18 cellular contexts compared by ENCODE assay signal in genomic region chr17:5809056-5809455, GRCh38.
DNase-seq lines count a peak whose midpoint lies in the region; ATAC-seq and TF ChIP-seq lines count a peak whose summit lies in the region.
"Had no signal": no experiment of that assay in that cellular context is flagged by ENCODE, and none has a peak within 500 bp of the region (broad histone marks: within the 10 kb centered on the region; RNA-seq: fewer than 3 reads in every experiment).

No MANE protein-coding gene starts in this region.

- CTCF ChIA-PET in activated CD8-positive, alpha-beta memory T cell treated with anti-CD3 and anti-CD28 coated beads, Interleukin-2, amount 10 ng/mL, durations not matched to agents 7 days and 5 days (lab: Charles Lee): no interaction called here

- H3K4me1 Mint-ChIP-seq in activated CD8-positive, alpha-beta memory T cell treated with anti-CD3 and anti-CD28 coated beads, Interleukin-2, amount 10 ng/mL, durations not matched to agents 7 days and 5 days: no peaks in the 10 kb centered on the region
- no peaks in the 10 kb centered on the region for H3K4me1 Mint-ChIP-seq in type B pancreatic cell (ENCODE audit: unreplicated experiment)
- H3K4me1 Mint-ChIP-seq in activated T-cell treated with anti-CD3 and anti-CD28 coated beads, Interleukin-2, amount 50 U/mL, for 72 hours (ENCODE audit: low read depth): no peaks in the 10 kb centered on the region
- H3K4me1 Mint-ChIP-seq: B cell; CD4-positive, CD25-positive, alpha-beta regulatory T cell had no signal

- peaks cover 9% of the 10 kb centered on the region for H3K27me3 Mint-ChIP-seq in activated CD8-positive, alpha-beta memory T cell treated with anti-CD3 and anti-CD28 coated beads, Interleukin-2, amount 10 ng/mL, durations not matched to agents 7 days and 5 days
- peaks cover 19% of the 10 kb centered on the region for H3K27me3 Mint-ChIP-seq in type B pancreatic cell
- H3K27me3 Mint-ChIP-seq in activated T-cell treated with anti-CD3 and anti-CD28 coated beads, Interleukin-2, amount 50 U/mL, for 72 hours (ENCODE audit: low read depth): peaks cover 23% of the 10 kb centered on the region

- no peak overlapping the region for H3K27ac Mint-ChIP-seq in activated CD8-positive, alpha-beta memory T cell treated with anti-CD3 and anti-CD28 coated beads, Interleukin-2, amount 10 ng/mL, durations not matched to agents 7 days and 5 days
- H3K27ac Mint-ChIP-seq in type B pancreatic cell: no peak overlapping the region
- no peak overlapping the region for H3K27ac Mint-ChIP-seq in activated T-cell treated with anti-CD3 and anti-CD28 coated beads, Interleukin-2, amount 50 U/mL, for 72 hours
- H3K27ac Mint-ChIP-seq: B cell; CD4-positive, CD25-positive, alpha-beta regulatory T cell; CD8-positive, alpha-beta T cell had no signal

- peaks cover 5% of the 10 kb centered on the region for H3K9me3 Mint-ChIP-seq in activated CD8-positive, alpha-beta memory T cell treated with anti-CD3 and anti-CD28 coated beads, Interleukin-2, amount 10 ng/mL, durations not matched to agents 7 days and 5 days (ENCODE audit: low read depth)
- H3K9me3 Mint-ChIP-seq in type B pancreatic cell: peaks cover 6% of the 10 kb centered on the region
- H3K9me3 Mint-ChIP-seq in activated T-cell treated with anti-CD3 and anti-CD28 coated beads, Interleukin-2, amount 50 U/mL, for 72 hours: peaks cover 8 to 13% of the 10 kb centered on the region in 2 donors

- no peak for TF ChIP-seq CTCF in type B pancreatic cell (conservative IDR thresholded peaks at IDR 0.05)

- peaks cover 2% of the 10 kb centered on the region for H3K36me3 Mint-ChIP-seq in activated CD8-positive, alpha-beta memory T cell treated with anti-CD3 and anti-CD28 coated beads, Interleukin-2, amount 10 ng/mL, durations not matched to agents 7 days and 5 days
- H3K36me3 Mint-ChIP-seq in type B pancreatic cell: peaks cover 5% of the 10 kb centered on the region
- H3K36me3 Mint-ChIP-seq in activated T-cell treated with anti-CD3 and anti-CD28 coated beads, Interleukin-2, amount 50 U/mL, for 72 hours (ENCODE audit: insufficient read depth in 2 of 2): peaks cover 15 to 20% of the 10 kb centered on the region in 2 donors
- H3K36me3 Mint-ChIP-seq: CD4-positive, CD25-positive, alpha-beta regulatory T cell; CD8-positive, alpha-beta T cell had no signal

- DNase-seq in activated CD8-positive, alpha-beta memory T cell treated with anti-CD3 and anti-CD28 coated beads, Interleukin-2, amount 10 ng/mL, durations not matched to agents 7 days and 5 days: peak; percentile 19
- DNase-seq in activated CD8-positive, alpha-beta memory T cell treated with anti-CD3 and anti-CD28 coated beads for 24 hours: no peak
- DNase-seq in erythroblast (lab: John Stamatoyannopoulos, UW): peak; percentile 13 to 44
- peak; percentile 93 for DNase-seq in myocyte (ENCODE audit: low read depth)
- peak; percentile 39 for DNase-seq in type B pancreatic cell (ENCODE audit: extremely low spot score, unreplicated experiment)
- DNase-seq in NCI-H2171 treated with DMSO at 0.1 percent for 48 hours (lab: John Stamatoyannopoulos, UW): no peak
- no peak for DNase-seq in activated T-cell treated with anti-CD3 and anti-CD28 coated beads, Interleukin-2, amount 50 U/mL, for 72 hours
- DNase-seq: CD4-positive, CD25-positive, alpha-beta regulatory T cell; CD8-positive, alpha-beta T cell; DMS 273 treated with DMSO at 0.1 percent for 48 hours; DMS79; EL; GDM1; GOT3; HCEC 1CT had no signal

- H3K4me3 Mint-ChIP-seq in activated CD8-positive, alpha-beta memory T cell treated with anti-CD3 and anti-CD28 coated beads, Interleukin-2, amount 10 ng/mL, durations not matched to agents 7 days and 5 days: no peak overlapping the region
- H3K4me3 Mint-ChIP-seq in type B pancreatic cell: no peak overlapping the region
- H3K4me3 Mint-ChIP-seq in activated T-cell treated with anti-CD3 and anti-CD28 coated beads, Interleukin-2, amount 50 U/mL, for 72 hours: no peak overlapping the region
- H3K4me3 Mint-ChIP-seq: B cell; CD4-positive, CD25-positive, alpha-beta regulatory T cell; CD8-positive, alpha-beta T cell had no signal

- no peak for ATAC-seq in activated CD8-positive, alpha-beta memory T cell treated with anti-CD3 and anti-CD28 coated beads, Interleukin-2, amount 10 ng/mL, durations not matched to agents 7 days and 5 days
- no peak for ATAC-seq in activated T-cell treated with anti-CD3 and anti-CD28 coated beads, Interleukin-2, amount 50 U/mL, for 72 hours (replicated peaks in 1 of 2)
- ATAC-seq in GM18517 (IDR thresholded peaks at IDR 0.05; ENCODE audit: unreplicated experiment): no peak
- ATAC-seq: CD8-positive, alpha-beta T cell; GM12878 had no signal

- TF ChIP-seq POLR2A in erythroblast (IDR thresholded peaks at IDR 0.05; ENCODE audit: low read length): no peak

Comparison
In these comparisons a context has a peak if more than half of its experiments do, and no peak if none do; other contexts are left out.
1. DNase-seq: peak in activated CD8-positive, alpha-beta memory T cell treated with anti-CD3 and anti-CD28 coated beads, Interleukin-2, amount 10 ng/mL, durations not matched to agents 7 days and 5 days (single experiment), erythroblast (2 of 2), myocyte (single experiment) and type B pancreatic cell (single experiment); none in activated CD8-positive, alpha-beta memory T cell treated with anti-CD3 and anti-CD28 coated beads for 24 hours (single experiment), NCI-H2171 treated with DMSO at 0.1 percent for 48 hours (single experiment) and activated T-cell treated with anti-CD3 and anti-CD28 coated beads, Interleukin-2, amount 50 U/mL, for 72 hours (0 of 2).